15 cellular contexts compared by ENCODE assay signal in genomic region chr9:86181379-86182315, GRCh38.
DNase-seq lines count a peak whose midpoint lies in the region; ATAC-seq, FAIRE-seq and TF ChIP-seq lines count a peak whose summit lies in the region.
"Had no signal": no experiment of that assay in that cellular context is flagged by ENCODE, and none has a peak within 500 bp of the region (broad histone marks: within the 10 kb centered on the region; RNA-seq: fewer than 3 reads in every experiment).

No MANE protein-coding gene starts in this region.

- in situ Hi-C loops in mammary epithelial cell (cut with MboI; ENCODE audit: low sequenced_read_pairs in 2 of 2): no loop called here

- CTCF ChIA-PET in mammary epithelial cell (lab: Charles Lee; ENCODE audit: low non-redundant PET): no interaction called here

- intact Hi-C loops in mammary epithelial cell (cut with micrococcal nuclease): loop anchor here (1.0 to 10.0 kb wide), 2 partner anchors 43 to 87 kb away; partner anchors contain the start of gene GOLM1

- ATAC-seq in HG03342 (IDR thresholded peaks at IDR 0.05; ENCODE audit: unreplicated experiment): no peak
- ATAC-seq in HG02759 (IDR thresholded peaks at IDR 0.05; ENCODE audit: unreplicated experiment): no peak

- 70% methylated on average over 3 of the region's 3 CpGs for WGBS in mammary epithelial cell (ENCODE audit: low coverage, missing lambda C conversion rate)

- no peak overlapping the region for H3K9ac ChIP-seq in mammary epithelial cell (ENCODE audit: insufficient read depth, low read length)

- no peaks in the 10 kb centered on the region for H3K9me3 ChIP-seq in mammary epithelial cell (replicated peaks; ENCODE audit: insufficient read depth, low read length)
- H3K9me3 ChIP-seq: Peyer's patch had no signal

- DNase-seq in H54 (ENCODE audit: insufficient read length, low spot score): no peak
- DNase-seq in M059J (ENCODE audit: low read depth): peak; percentile 65
- peak; percentile 43 for DNase-seq in mammary epithelial cell
- peak; percentile 38 for DNase-seq in kidney tubule cell (ENCODE audit: low spot score)
- no peak for DNase-seq in pons (ENCODE audit: low spot score)
- DNase-seq in GM19238 (ENCODE audit: insufficient read length, low spot score): no peak
- DNase-seq: AML-193, NCI-H1092, Peyer's patch, SIG-M5 had no signal

- peak; percentile 20 for FAIRE-seq in H54 (lab: Jason Lieb, UNC)
- FAIRE-seq: G401.6, GM12891, GM19239 had no signal

- dilution Hi-C loops in mammary epithelial cell (cut with HindIII; ENCODE audit: low sequenced_read_pairs): no loop called here

- no peak overlapping the region for H2AFZ ChIP-seq in mammary epithelial cell (ENCODE audit: low read depth, low read length)

- H3K4me1 ChIP-seq in mammary epithelial cell (ENCODE audit: insufficient read depth, low read length): no peaks in the 10 kb centered on the region
- H3K4me1 ChIP-seq: Peyer's patch had no signal

- H3K79me2 ChIP-seq in mammary epithelial cell (ENCODE audit: insufficient read depth, low read length): no peaks in the 10 kb centered on the region

- H3K4me2 ChIP-seq in mammary epithelial cell (ENCODE audit: insufficient read depth, low read depth, low read length): no peak overlapping the region

- TF ChIP-seq POLR2A in H54 (IDR thresholded peaks at IDR 0.05; ENCODE audit: low read depth, low read length): no peak

- no peak overlapping the region for H3K4me3 ChIP-seq in mammary epithelial cell (replicated peaks in 1 of 3; ENCODE audit: insufficient read depth in 1 of 3, low read depth in 2 of 3, low read length in 3 of 3)
- H3K4me3 ChIP-seq: Peyer's patch had no signal

- H4K20me1 ChIP-seq in mammary epithelial cell (ENCODE audit: insufficient read depth, low read length): no peaks in the 10 kb centered on the region

- no TSS peak for BruUV-seq in mammary epithelial cell (replicated peaks; lab: Mats Ljungman, UMichigan)

- H3K27me3 ChIP-seq in mammary epithelial cell (ENCODE audit: insufficient read depth, low read length): no peaks in the 10 kb centered on the region
- H3K27me3 ChIP-seq: Peyer's patch had no signal

- no peak overlapping the region for H3K27ac ChIP-seq in mammary epithelial cell (ENCODE audit: insufficient read depth, low read depth, low read length)
- H3K27ac ChIP-seq: Peyer's patch had no signal

- no peaks in the 10 kb centered on the region for H3K36me3 ChIP-seq in mammary epithelial cell (ENCODE audit: insufficient read depth, low read length)
- H3K36me3 ChIP-seq: Peyer's patch had no signal

- TF ChIP-seq CTCF in mammary epithelial cell (conservative IDR thresholded peaks at IDR 0.05 in 1 of 2, IDR thresholded peaks at IDR 0.05 in 1 of 2; ENCODE audit: extremely low read depth in 1 of 2, insufficient read depth in 1 of 2, low read depth in 1 of 2, low read length in 2 of 2): no peak

Comparison
In these comparisons a context has a peak if more than half of its experiments do, and no peak if none do; other contexts are left out.
1. DNase-seq: peak in M059J (single experiment), mammary epithelial cell (single experiment) and kidney tubule cell (single experiment); none in H54 (single experiment), pons (single experiment) and GM19238 (single experiment).